ENCODE assay signal across 10 cellular contexts in genomic region chr14:67413806-67414769, GRCh38. TPM values are rescaled to one million over a fixed set of nuclear protein-coding genes. Genes with fewer than 3 reads are reported as not detected.
A peak's percentile ranks its signal among the peaks of the same experiment; 100 is the strongest.
DNase-seq lines count a peak whose midpoint lies in the region; ATAC-seq and TF ChIP-seq lines count a peak whose summit lies in the region.
"Had no signal": no experiment of that assay in that cellular context is flagged by ENCODE, and none has a peak within 500 bp of the region (broad histone marks: within the 10 kb centered on the region; RNA-seq: fewer than 3 reads in every experiment).

No MANE protein-coding gene starts in this region.

- no peak overlapping the region for H3K4me3 Mint-ChIP-seq in activated CD4-positive, alpha-beta T cell treated with anti-CD3 and anti-CD28 coated beads, Interleukin-2, amount 10 ng/mL, durations not matched to agents 7 days and 5 days
- H3K4me3 Mint-ChIP-seq: stimulated activated memory B cell treated with anti-CD40 and anti-IgM and Interleukin-4, amounts not matched to agents 10 μg/mL and 1 μg/mL and 100 μg/mL, for 72 hours had no signal

- CTCF ChIA-PET in HEK293 (lab: Yijun Ruan, JAX), result interaction anchor here (0.9 to 1.4 kb wide), 4 partner anchors 11 to 112 kb away, joined by 4 read pairs; no protein-coding TSS in a partner anchor
- CTCF ChIA-PET in activated CD4-positive, alpha-beta T cell treated with anti-CD3 and anti-CD28 coated beads, Interleukin-2, amount 10 ng/mL, durations not matched to agents 7 days and 5 days (lab: Charles Lee), result interaction anchor here (1.2 to 1.5 kb wide), 2 partner anchors 13 to 22 kb away, joined by 3 to 4 read pairs; no protein-coding TSS in a partner anchor

- no peaks in the 10 kb centered on the region for H3K36me3 Mint-ChIP-seq in activated CD4-positive, alpha-beta T cell treated with anti-CD3 and anti-CD28 coated beads, Interleukin-2, amount 10 ng/mL, durations not matched to agents 7 days and 5 days (ENCODE audit: low read depth)
- H3K36me3 Mint-ChIP-seq: stimulated activated memory B cell treated with anti-CD40 and anti-IgM and Interleukin-4, amounts not matched to agents 10 μg/mL and 1 μg/mL and 100 μg/mL, for 72 hours had no signal

- H3K27me3 ChIP-seq in hepatocyte, result no peaks in the 10 kb centered on the region
- no peaks in the 10 kb centered on the region for H3K27me3 ChIP-seq in MM.1S (replicated peaks; ENCODE audit: insufficient read depth, low read length)

- peak overlapping the region; percentile 25 for H3K27ac Mint-ChIP-seq in activated CD4-positive, alpha-beta T cell treated with anti-CD3 and anti-CD28 coated beads, Interleukin-2, amount 10 ng/mL, durations not matched to agents 7 days and 5 days
- H3K27ac Mint-ChIP-seq: stimulated activated memory B cell treated with anti-CD40 and anti-IgM and Interleukin-4, amounts not matched to agents 10 μg/mL and 1 μg/mL and 100 μg/mL, for 72 hours had no signal

- H3K4me3 ChIP-seq in HEK293 (ENCODE audit: low read depth, low read length) (no peak overlapping the region), hepatocyte (no peak overlapping the region), MM.1S (ENCODE audit: low read length) (no peak overlapping the region)

- H2AFZ ChIP-seq in hepatocyte, result no peak overlapping the region
- H2AFZ ChIP-seq in MM.1S (ENCODE audit: low read length), result no peak overlapping the region

- no peaks in the 10 kb centered on the region for H3K79me2 ChIP-seq in hepatocyte
- no peaks in the 10 kb centered on the region for H3K79me2 ChIP-seq in MM.1S (ENCODE audit: low read length)

- H3K9me2 ChIP-seq in hepatocyte (replicated peaks; ENCODE audit: insufficient read depth), result no peaks in the 10 kb centered on the region
- H3K9me2 ChIP-seq in MM.1S (replicated peaks; ENCODE audit: insufficient read depth, low read length), result no peaks in the 10 kb centered on the region

- H3K4me1 Mint-ChIP-seq in activated CD4-positive, alpha-beta T cell treated with anti-CD3 and anti-CD28 coated beads, Interleukin-2, amount 10 ng/mL, durations not matched to agents 7 days and 5 days, result peaks cover 10% of the 10 kb centered on the region

- no peaks in the 10 kb centered on the region for H3K9me3 Mint-ChIP-seq in activated CD4-positive, alpha-beta T cell treated with anti-CD3 and anti-CD28 coated beads, Interleukin-2, amount 10 ng/mL, durations not matched to agents 7 days and 5 days
- H3K9me3 Mint-ChIP-seq: stimulated activated memory B cell treated with anti-CD40 and anti-IgM and Interleukin-4, amounts not matched to agents 10 μg/mL and 1 μg/mL and 100 μg/mL, for 72 hours had no signal

- H3K27ac ChIP-seq in HEK293 (ENCODE audit: extremely low read depth, low read depth, low read length), result peak overlapping the region; percentile 12; the same call in 1 of the 2 replicates
- peak overlapping the region; percentile 28 for H3K27ac ChIP-seq in hepatocyte
- no peak overlapping the region for H3K27ac ChIP-seq in MM.1S (ENCODE audit: low read length)

- 36% methylated on average over 3 of the region's 3 CpGs for WGBS in hepatocyte (ENCODE audit: low lambda C conversion rate, missing lambda C conversion rate)

- H3K36me3 ChIP-seq in HEK293 (ENCODE audit: control insufficient read depth in 2 of 2, insufficient read depth in 1 of 2, low read length in 2 of 2) (no peaks in the 10 kb centered on the region), hepatocyte (replicated peaks; ENCODE audit: insufficient read depth, low read depth) (no peaks in the 10 kb centered on the region), MM.1S (replicated peaks; ENCODE audit: insufficient read depth, low read length) (no peaks in the 10 kb centered on the region)

- no peak overlapping the region for H3K9ac ChIP-seq in MM.1S (ENCODE audit: low read length)

- ATAC-seq in HG02885 (IDR thresholded peaks at IDR 0.05; ENCODE audit: poor library complexity, unreplicated experiment), result no peak
- ATAC-seq: stimulated activated memory B cell treated with anti-CD40 and anti-IgM and Interleukin-4, amounts not matched to agents 10 μg/mL and 1 μg/mL and 100 μg/mL, for 72 hours had no signal

- TF ChIP-seq CTCF in HEK293 (tag by site-specific recombination; IDR thresholded peaks at IDR 0.05) (no peak), hepatocyte (IDR thresholded peaks at IDR 0.05; ENCODE audit: poor library complexity) (no peak), MM.1S (IDR thresholded peaks at IDR 0.05; ENCODE audit: low read length) (no peak)

- peaks cover 16% of the 10 kb centered on the region for H3K27me3 Mint-ChIP-seq in activated CD4-positive, alpha-beta T cell treated with anti-CD3 and anti-CD28 coated beads, Interleukin-2, amount 10 ng/mL, durations not matched to agents 7 days and 5 days

- POLR2A ChIA-PET in HEK293 (lab: Yijun Ruan, JAX), result interaction anchor here (1.4 to 1.5 kb wide), 2 partner anchors 54 to 281 kb away, joined by 4 to 8 read pairs; partner anchors contain the start of genes ATP6V1D, EIF2S1 and RDH11
- POLR2A ChIA-PET in activated CD4-positive, alpha-beta T cell treated with anti-CD3 and anti-CD28 coated beads, Interleukin-2, amount 10 ng/mL, durations not matched to agents 7 days and 5 days (lab: Charles Lee), result no interaction called here

- H4K20me1 ChIP-seq in hepatocyte (ENCODE audit: insufficient read depth, poor library complexity, severe bottlenecking) (no peaks in the 10 kb centered on the region), MM.1S (ENCODE audit: insufficient read depth, low read length) (no peaks in the 10 kb centered on the region)

- H3F3A ChIP-seq in MM.1S (ENCODE audit: insufficient read depth, low read length), result no peaks in the 10 kb centered on the region

- H3K4me2 ChIP-seq in hepatocyte, result no peak overlapping the region
- no peak overlapping the region for H3K4me2 ChIP-seq in MM.1S (ENCODE audit: low read depth, low read length)

- H3K4me1 ChIP-seq in HEK293 (ENCODE audit: control insufficient read depth, insufficient read depth, low read length) (peaks cover 4% of the 10 kb centered on the region), hepatocyte (ENCODE audit: insufficient read depth) (peaks cover 11% of the 10 kb centered on the region), MM.1S (ENCODE audit: low read length) (no peaks in the 10 kb centered on the region)

- DNase-seq in 8988T (peak; percentile 70), hepatocyte (ENCODE audit: low spot score) (peak; percentile 51), NCI-H2227 treated with DMSO at 0.1 percent for 48 hours (lab: John Stamatoyannopoulos, UW) (no peak), NCI-H2171 (lab: John Stamatoyannopoulos, UW) (no peak), MM.1S (no peak)
- DNase-seq in activated CD4-positive, alpha-beta T cell treated with anti-CD3 and anti-CD28 coated beads, Interleukin-2, amount 10 ng/mL, durations not matched to agents 7 days and 5 days, result no peak
- DNase-seq: NCI-H446 treated with DMSO at 0.1 percent for 48 hours had no signal

- H3K9me3 ChIP-seq in HEK293 (ENCODE audit: control insufficient read depth, insufficient read depth, low read depth, low read length) (no peaks in the 10 kb centered on the region), hepatocyte (ENCODE audit: low read depth) (no peaks in the 10 kb centered on the region), MM.1S (replicated peaks; ENCODE audit: insufficient read depth, low read length) (no peaks in the 10 kb centered on the region)

TF ChIP-seq in HEK293, 187 proteins besides CTCF, POLR2A, EP300 and RAD21 (continues in another document):
- TF ChIP-seq BCL11B (tag by site-specific recombination; IDR thresholded peaks at IDR 0.05; ENCODE audit: low read depth), result no peak
- TF ChIP-seq HOXD13 (CRISPR knock-in tag; IDR thresholded peaks at IDR 0.05; ENCODE audit: borderline replicate concordance), result no peak
- TF ChIP-seq ZNF561 (tag by site-specific recombination; IDR thresholded peaks at IDR 0.05; ENCODE audit: borderline replicate concordance), result no peak
- TF ChIP-seq ZNF501 (tag by site-specific recombination; IDR thresholded peaks at IDR 0.05), result no peak
- TF ChIP-seq SALL2 (tag by site-specific recombination; IDR thresholded peaks at IDR 0.05; ENCODE audit: borderline replicate concordance), result no peak
- TF ChIP-seq GLI4 (tag by site-specific recombination; IDR thresholded peaks at IDR 0.05), result no peak
- TF ChIP-seq KLF1 (tag by site-specific recombination; IDR thresholded peaks at IDR 0.05), result no peak
- TF ChIP-seq ZEB2 (tag by site-specific recombination; IDR thresholded peaks at IDR 0.05), result peak; percentile 77; the same call in 1 of the 2 replicates
- no peak for TF ChIP-seq ZNF157 (tag by site-specific recombination; IDR thresholded peaks at IDR 0.05)
- no peak for TF ChIP-seq HOXC10 (CRISPR knock-in tag; IDR thresholded peaks at IDR 0.05)
- no peak for TF ChIP-seq ZNF791 (tag by site-specific recombination; IDR thresholded peaks at IDR 0.05)
- TF ChIP-seq ZNF571 (tag by site-specific recombination; IDR thresholded peaks at IDR 0.05), result no peak
- no peak for TF ChIP-seq ZBTB26 (tag by site-specific recombination; optimal IDR thresholded peaks at IDR 0.05)
- no peak for TF ChIP-seq ZNF175 (tag by site-specific recombination; IDR thresholded peaks at IDR 0.05)
- TF ChIP-seq ZNF549 (tag by site-specific recombination; IDR thresholded peaks at IDR 0.05), result no peak
- TF ChIP-seq ZNF580 (tag by site-specific recombination; IDR thresholded peaks at IDR 0.05), result no peak

RNA-seq across cellular contexts. Expression of gene PLEK2, which starts 2.1 kb away (rescaled TPM):
- 1 to 10 TPM in 1 of 2 experiments, under 1 TPM in 1; 0.45 to 1.1 TPM for total RNA-seq in activated CD4-positive, alpha-beta T cell treated with anti-CD3 and anti-CD28 coated beads, Interleukin-2, amount 10 ng/mL, durations not matched to agents 7 days and 5 days
- 4.8 and 5.1 TPM in 2 replicates for total RNA-seq in hepatocyte
- 14.6 and 16.5 TPM in 2 replicates for polyA plus RNA-seq in hepatocyte

RNA-seq across cellular contexts. Expression of gene EIF2S1, which starts 54.0 kb away (rescaled TPM):
- total RNA-seq in activated CD4-positive, alpha-beta T cell treated with anti-CD3 and anti-CD28 coated beads, Interleukin-2, amount 10 ng/mL, durations not matched to agents 7 days and 5 days, result 100 to 1,000 TPM; 114 to 115 TPM
- 106 and 108 TPM in 2 replicates for total RNA-seq in hepatocyte
- polyA plus RNA-seq in hepatocyte, result 109 and 123 TPM in 2 replicates

RNA-seq across cellular contexts. Expression of gene ATP6V1D, which starts 54.5 kb away (rescaled TPM):
- 10 to 100 TPM; 43.6 to 48.9 TPM for total RNA-seq in activated CD4-positive, alpha-beta T cell treated with anti-CD3 and anti-CD28 coated beads, Interleukin-2, amount 10 ng/mL, durations not matched to agents 7 days and 5 days
- total RNA-seq in hepatocyte, result 86.7 and 95.5 TPM in 2 replicates
- polyA plus RNA-seq in hepatocyte, result 132 and 145 TPM in 2 replicates

Comparison
In these comparisons a context has a peak if more than half of its experiments do, and no peak if none do; other contexts are left out.
1. DNase-seq: peak in 8988T (single experiment) and hepatocyte (single experiment); none in activated CD4-positive, alpha-beta T cell treated with anti-CD3 and anti-CD28 coated beads, Interleukin-2, amount 10 ng/mL, durations not matched to agents 7 days and 5 days (single experiment), NCI-H2227 treated with DMSO at 0.1 percent for 48 hours (single experiment), NCI-H2171 (single experiment) and MM.1S (single experiment).